30 cellular contexts compared by ENCODE assay signal in genomic region chr22:17858033-17858432, GRCh38.
DNase-seq lines count a peak whose midpoint lies in the region; ATAC-seq, FAIRE-seq and TF ChIP-seq lines count a peak whose summit lies in the region.
"Had no signal": no experiment of that assay in that cellular context is flagged by ENCODE, and none has a peak within 500 bp of the region (broad histone marks: within the 10 kb centered on the region; RNA-seq: fewer than 3 reads in every experiment).

No MANE protein-coding gene starts in this region.

- CTCF ChIA-PET in K562 (lab: Yijun Ruan, JAX; ENCODE audit: low intra/inter-chr PET ratio), result no interaction called here

- no peaks in the 10 kb centered on the region for H3K79me2 ChIP-seq in K562 (ENCODE audit: control insufficient read depth, insufficient read depth, low read length)

- in situ Hi-C loops in K562 (cut with MboI), result no loop called here

- TF ChIP-seq EP300 in K562 (IDR thresholded peaks at IDR 0.05; ENCODE audit: low read length) (no peak), stomach (IDR thresholded peaks at IDR 0.05) (no peak)

- H4K20me1 ChIP-seq in K562 (replicated peaks; ENCODE audit: control insufficient read depth, insufficient read depth, low read length), result peaks cover 10% of the 10 kb centered on the region

- H3K4me3 Mint-ChIP-seq in nephron progenitor cell, result no peak overlapping the region
- H3K4me3 Mint-ChIP-seq: activated CD8-positive, alpha-beta T cell treated with anti-CD3 and anti-CD28 coated beads for 36 hours; activated naive CD4-positive, alpha-beta T cell treated with anti-CD3 and anti-CD28 coated beads for 36 hours; memory B cell; T-helper 2 cell treated with Interferon-gamma antibody and Interleukin-4, amounts not matched to agents 5 μg/mL and 100 μg/mL, for 36 hours had no signal

- H3K9me1 ChIP-seq in K562 (ENCODE audit: control insufficient read depth, insufficient read depth, low read length), result no peaks in the 10 kb centered on the region

- peaks cover 10% of the 10 kb centered on the region for H3K27me3 Mint-ChIP-seq in nephron progenitor cell (ENCODE audit: low read depth, poor library complexity)
- H3K27me3 Mint-ChIP-seq: activated CD8-positive, alpha-beta T cell treated with anti-CD3 and anti-CD28 coated beads for 36 hours; memory B cell had no signal

- H3K9me3 ChIP-seq in K562 (replicated peaks; ENCODE audit: control insufficient read depth, insufficient read depth, low read depth, low read length) (no peaks in the 10 kb centered on the region), duodenal mucosa (ENCODE audit: control insufficient read depth in 1 of 2, low read length in 2 of 2) (no peaks in the 10 kb centered on the region), mucosa of descending colon (no peaks in the 10 kb centered on the region), stomach (no peaks in the 10 kb centered on the region)
- H3K9me3 ChIP-seq: BLaER1 treated with 17β-estradiol and CSF1 and Interleukin-3, amounts not matched to agents 10 nM and 100 nM; heart left ventricle; upper lobe of right lung had no signal

- no peaks in the 10 kb centered on the region for H3K27me3 ChIP-seq in K562 (ENCODE audit: control insufficient read depth in 2 of 2, insufficient read depth in 2 of 2, low read length in 2 of 2)
- H3K27me3 ChIP-seq in duodenal mucosa (ENCODE audit: control insufficient read depth in 1 of 2, insufficient read depth in 2 of 2, low read length in 2 of 2), result no peaks in the 10 kb centered on the region
- no peaks in the 10 kb centered on the region for H3K27me3 ChIP-seq in stomach
- H3K27me3 ChIP-seq: BLaER1 treated with 17β-estradiol and CSF1 and Interleukin-3, amounts not matched to agents 10 nM and 100 nM; brain microvascular endothelial cell; heart left ventricle; upper lobe of right lung had no signal

- H3K4me1 ChIP-seq in K562 (replicated peaks in 1 of 2; ENCODE audit: control insufficient read depth in 2 of 2, insufficient read depth in 2 of 2, low read length in 2 of 2), result peaks cover 0 to 5% of the 10 kb centered on the region in 2 experiments; a peak in 3 of 5 replicates
- peaks cover 29 to 34% of the 10 kb centered on the region in 2 donors for H3K4me1 ChIP-seq in duodenal mucosa (ENCODE audit: control insufficient read depth in 1 of 2, insufficient read depth in 2 of 2, low read length in 2 of 2)
- H3K4me1 ChIP-seq in mucosa of descending colon (ENCODE audit: low read depth), result peaks cover 25% of the 10 kb centered on the region
- peaks cover 4 to 40% (median 21%) of the 10 kb centered on the region in 4 donors for H3K4me1 ChIP-seq in stomach
- H3K4me1 ChIP-seq: upper lobe of right lung had no signal

- H3K36me3 Mint-ChIP-seq in nephron progenitor cell (ENCODE audit: low read depth), result no peaks in the 10 kb centered on the region

- H3K4me1 Mint-ChIP-seq in nephron progenitor cell, result peaks cover 12% of the 10 kb centered on the region
- H3K4me1 Mint-ChIP-seq: memory B cell had no signal

- H3K4me2 ChIP-seq in K562 (ENCODE audit: insufficient read depth, low read length), result no peak overlapping the region
- H3K4me2 ChIP-seq: BLaER1 treated with 17β-estradiol and CSF1 and Interleukin-3, amounts not matched to agents 10 nM and 100 nM; PC-9 had no signal

- POLR2A ChIA-PET in K562 (lab: Yijun Ruan, JAX), result interaction anchor here (0.6 to 1.5 kb wide), 3 partner anchors 12 to 167 kb away, joined by 3 to 4 read pairs (median 3); no protein-coding TSS in a partner anchor

- TF ChIP-seq CTCF in K562 (IDR thresholded peaks at IDR 0.05 in 2 of 3, conservative IDR thresholded peaks at IDR 0.05 in 1 of 3; ENCODE audit: insufficient read depth in 2 of 3, low read depth in 1 of 3, low read length in 3 of 3) (no peak), mucosa of descending colon (IDR thresholded peaks at IDR 0.05) (no peak), stomach (IDR thresholded peaks at IDR 0.05) (no peak), nephron progenitor cell (IDR thresholded peaks at IDR 0.05) (no peak)

- H3K27ac ChIP-seq in K562 (ENCODE audit: extremely low read depth, low read depth, low read length), result no peak overlapping the region
- H3K27ac ChIP-seq in duodenal mucosa (ENCODE audit: low read depth, low read length), result peak overlapping the region; percentile 89
- peak overlapping the region in 3 of 5 donors; percentile 47 to 87 (median 72) for H3K27ac ChIP-seq in stomach
- H3K27ac ChIP-seq: BLaER1 treated with 17β-estradiol and CSF1 and Interleukin-3, amounts not matched to agents 10 nM and 100 nM; brain microvascular endothelial cell; epithelial cell of prostate; PC-9; upper lobe of right lung had no signal

- H3K9ac ChIP-seq in K562 (ENCODE audit: insufficient read depth in 1 of 2, low read depth in 2 of 2, low read length in 2 of 2) (no peak overlapping the region; a peak in 1 of 4 replicates), duodenal mucosa (ENCODE audit: low read depth in 1 of 2, low read length in 2 of 2) (peak overlapping the region; percentile 63 to 68)
- H3K9ac ChIP-seq: BLaER1 treated with 17β-estradiol and CSF1 and Interleukin-3, amounts not matched to agents 10 nM and 100 nM had no signal

- H3K27ac Mint-ChIP-seq in nephron progenitor cell, result no peak overlapping the region
- H3K27ac Mint-ChIP-seq: activated CD8-positive, alpha-beta T cell treated with anti-CD3 and anti-CD28 coated beads for 36 hours; activated naive CD4-positive, alpha-beta T cell treated with anti-CD3 and anti-CD28 coated beads for 36 hours; T-helper 2 cell treated with Interferon-gamma antibody and Interleukin-4, amounts not matched to agents 5 μg/mL and 100 μg/mL, for 36 hours had no signal

- H3K36me3 ChIP-seq in K562 (ENCODE audit: control insufficient read depth, insufficient read depth, low read length) (no peaks in the 10 kb centered on the region; the same call in 2 of the 3 replicates), duodenal mucosa (ENCODE audit: control insufficient read depth in 1 of 2, insufficient read depth in 2 of 2, low read length in 2 of 2) (peaks cover 8 to 19% of the 10 kb centered on the region in 2 donors), mucosa of descending colon (ENCODE audit: low read depth) (no peaks in the 10 kb centered on the region), stomach (peaks cover 0 to 47% (median 21%) of the 10 kb centered on the region in 4 donors)
- H3K36me3 ChIP-seq: brain microvascular endothelial cell had no signal

- ATAC-seq in K562 (no peak), mucosa of descending colon (peak; percentile 2), GM18520 (IDR thresholded peaks at IDR 0.05; ENCODE audit: unreplicated experiment) (no peak)
- ATAC-seq: activated CD8-positive, alpha-beta T cell treated with anti-CD3 and anti-CD28 coated beads for 36 hours; HCT116; HepG2; sciatic nerve; upper lobe of right lung had no signal

- H2AFZ ChIP-seq in K562 (ENCODE audit: low read depth, low read length), result no peak overlapping the region
- H2AFZ ChIP-seq: PC-9 had no signal

- DNase-seq in K562 (ENCODE audit: extremely low read depth in 1 of 4, low spot score in 3 of 4), result no peak
- DNase-seq in mucosa of descending colon, result peak in 1 of 3 donors; percentile 49
- no peak for DNase-seq in stomach
- no peak for DNase-seq in nephron progenitor cell
- DNase-seq in NCI-H2227 treated with DMSO at 0.1 percent for 48 hours (lab: John Stamatoyannopoulos, UW), result no peak
- no peak for DNase-seq in D341Med (ENCODE audit: low spot score)
- DNase-seq: activated CD4-positive, alpha-beta T cell treated with anti-CD3 and anti-CD28 coated beads for 1 hour; activated CD8-positive, alpha-beta memory T cell treated with anti-CD3 and anti-CD28 coated beads, Interleukin-2, amount 50 U/mL, for 48 hours; activated CD8-positive, alpha-beta T cell treated with anti-CD3 and anti-CD28 coated beads for 36 hours; activated naive CD4-positive, alpha-beta T cell treated with anti-CD3 and anti-CD28 coated beads for 36 hours; brain microvascular endothelial cell; effector CD8-positive, alpha-beta T cell; foreskin fibroblast; heart left ventricle; Kasumi-1; kidney glomerular epithelial cell; NCI-H146; PC-9; SIG-M5; stimulated activated CD4-positive, alpha-beta T cell treated with anti-CD3 and anti-CD28 coated beads, Interleukin-4, amount 100 ng/mL, for 1 hour; upper lobe of right lung had no signal

- intact Hi-C loops in K562 (cut with micrococcal nuclease) (no loop called here), mucosa of descending colon (cut with DNase I, micrococcal nuclease) (no loop called here), stomach (cut with DNase I; ENCODE audit: low total_unique reads) (no loop called here)

- TF ChIP-seq RAD21 in K562 (CRISPR knock-in tag; conservative IDR thresholded peaks at IDR 0.05 in 1 of 2, IDR thresholded peaks at IDR 0.05 in 1 of 2), result no peak

- H3K4me3 ChIP-seq in K562, result no peak overlapping the region
- H3K4me3 ChIP-seq in duodenal mucosa (ENCODE audit: low read depth in 1 of 2, low read length in 2 of 2), result peak overlapping the region in 1 of 2 donors; percentile 2
- no peak overlapping the region for H3K4me3 ChIP-seq in mucosa of descending colon
- H3K4me3 ChIP-seq in stomach, result no peak overlapping the region
- H3K4me3 ChIP-seq: BLaER1 treated with 17β-estradiol and CSF1 and Interleukin-3, amounts not matched to agents 10 nM and 100 nM; heart left ventricle; PC-9; upper lobe of right lung had no signal

- no TSS peak for BruUV-seq in K562 (replicated peaks; lab: Mats Ljungman, UMichigan)

- H3K9me3 Mint-ChIP-seq in nephron progenitor cell, result no peaks in the 10 kb centered on the region
- H3K9me3 Mint-ChIP-seq: activated CD8-positive, alpha-beta T cell treated with anti-CD3 and anti-CD28 coated beads for 36 hours; activated naive CD4-positive, alpha-beta T cell treated with anti-CD3 and anti-CD28 coated beads for 36 hours; memory B cell; T-helper 2 cell treated with Interferon-gamma antibody and Interleukin-4, amounts not matched to agents 5 μg/mL and 100 μg/mL, for 36 hours had no signal

- FAIRE-seq in K562 (lab: Jason Lieb, UNC), result no peak
- FAIRE-seq: HepG2 had no signal

- 83% methylated on average over 11 of the region's 11 CpGs for WGBS in K562 (ENCODE audit: insufficient coverage, low coverage, missing lambda C conversion rate)
- 69 to 91% (median 81%) methylated on average over 11 of the region's 11 CpGs for WGBS in stomach, 5 donors

- no peak for TF ChIP-seq POLR2A in K562 (conservative IDR thresholded peaks at IDR 0.05)
- no peak for TF ChIP-seq POLR2A in stomach (IDR thresholded peaks at IDR 0.05)

TF ChIP-seq in K562, 482 proteins besides CTCF, POLR2A, EP300 and RAD21 (continues in another document):
- TF ChIP-seq KLF13 (tag; IDR thresholded peaks at IDR 0.05; ENCODE audit: borderline replicate concordance, low read depth) (no peak), NR2C1 (IDR thresholded peaks at IDR 0.05) (peak; percentile 38; the same call in 1 of the 2 replicates), NR2C1 (tag; IDR thresholded peaks at IDR 0.05) (peak; percentile 59; the same call in 1 of the 2 replicates)
- TF ChIP-seq, protein P1, sequence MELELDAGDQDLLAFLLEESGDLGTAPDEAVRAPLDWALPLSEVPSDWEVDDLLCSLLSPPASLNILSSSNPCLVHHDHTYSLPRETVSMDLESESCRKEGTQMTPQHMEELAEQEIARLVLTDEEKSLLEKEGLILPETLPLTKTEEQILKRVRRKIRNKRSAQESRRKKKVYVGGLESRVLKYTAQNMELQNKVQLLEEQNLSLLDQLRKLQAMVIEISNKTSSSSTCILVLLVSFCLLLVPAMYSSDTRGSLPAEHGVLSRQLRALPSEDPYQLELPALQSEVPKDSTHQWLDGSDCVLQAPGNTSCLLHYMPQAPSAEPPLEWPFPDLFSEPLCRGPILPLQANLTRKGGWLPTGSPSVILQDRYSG (tag; conservative IDR thresholded peaks at IDR 0.05; ENCODE audit: low read depth), result no peak

Comparison
In these comparisons a context has a peak if more than half of its experiments do, and no peak if none do; other contexts are left out.
1. H3K9ac ChIP-seq: peak in duodenal mucosa (2 of 2); none in K562 (0 of 2).